ENCODE assay signal across 8 cellular contexts in the genomic region with DNA sequence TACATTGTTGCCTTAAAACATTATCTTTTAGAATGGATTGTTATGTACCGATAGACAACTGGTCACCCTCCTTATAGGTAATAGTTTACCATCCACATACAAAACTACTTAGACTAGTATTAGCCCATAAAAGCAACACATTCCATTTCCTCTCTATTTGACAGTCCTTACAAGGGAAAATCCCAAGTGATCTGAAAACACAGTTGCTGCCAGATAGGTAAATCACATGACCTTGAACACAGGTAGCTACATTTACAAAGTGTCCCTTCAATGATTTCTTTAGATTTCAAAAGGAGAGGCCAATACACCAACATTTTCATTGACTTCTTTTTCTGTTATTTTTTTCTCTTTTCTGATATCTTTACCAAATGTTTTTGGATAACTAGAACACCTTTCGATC.
"Had no signal": no experiment of that assay in that cellular context is flagged by ENCODE, and none has a peak within 500 bp of the region (broad histone marks: within the 10 kb centered on the region; RNA-seq: fewer than 3 reads in every experiment).

No MANE protein-coding gene starts in this region.

- H3K4me3 ChIP-seq: GM12878 had no signal

- DNase-seq: GDM1, GF-D8 had no signal

- FAIRE-seq: G401.6, GM12878, GM12891, GM12892, GM18507, GM19239 had no signal

- ATAC-seq: GM12878 had no signal
